ENCODE assay signal across 9 cellular contexts in genomic region chr4:123588631-123589223, GRCh38.
DNase-seq lines count a peak whose midpoint lies in the region; ATAC-seq, FAIRE-seq and TF ChIP-seq lines count a peak whose summit lies in the region.
"Had no signal": no experiment of that assay in that cellular context is flagged by ENCODE, and none has a peak within 500 bp of the region (broad histone marks: within the 10 kb centered on the region; RNA-seq: fewer than 3 reads in every experiment).

No MANE protein-coding gene starts in this region.

- H3K4me3 Mint-ChIP-seq in activated naive CD4-positive, alpha-beta T cell treated with anti-CD3 and anti-CD28 coated beads for 36 hours = no peak overlapping the region
- H3K4me3 Mint-ChIP-seq: stimulated activated naive CD8-positive, alpha-beta T cell treated with anti-CD3 and anti-CD28 coated beads, Interleukin-15, Interleukin-2, amounts not matched to agents 100 ng/mL and 50 ng/mL, for 24 hours had no signal

- H3K14ac ChIP-seq in trophoblast cell (ENCODE audit: low read length) = no peak overlapping the region

- H3K9me3 Mint-ChIP-seq in activated naive CD4-positive, alpha-beta T cell treated with anti-CD3 and anti-CD28 coated beads for 36 hours = no peaks in the 10 kb centered on the region
- H3K9me3 Mint-ChIP-seq: stimulated activated naive CD8-positive, alpha-beta T cell treated with anti-CD3 and anti-CD28 coated beads, Interleukin-15, Interleukin-2, amounts not matched to agents 100 ng/mL and 50 ng/mL, for 24 hours had no signal

- no peak overlapping the region for H3K27ac ChIP-seq in trophoblast cell (ENCODE audit: low read depth, low read length)

- DNase-seq in G401 (ENCODE audit: low spot score) (peak; percentile 23), HTR-8/SVneo (ENCODE audit: insufficient read length, low spot score) (no peak), cardiac fibroblast (ENCODE audit: low read depth in 2 of 2) (peak; percentile 36 to 60), pons (ENCODE audit: low spot score) (peak; percentile 61), trophoblast cell (no peak), NAMALWA (ENCODE audit: low spot score) (no peak)
- no peak for DNase-seq in activated naive CD4-positive, alpha-beta T cell treated with anti-CD3 and anti-CD28 coated beads for 36 hours

- no peak overlapping the region for H4K91ac ChIP-seq in trophoblast cell (ENCODE audit: low read depth, low read length)

- H3K9me3 ChIP-seq in trophoblast cell (ENCODE audit: insufficient read depth, low read depth, low read length) = no peaks in the 10 kb centered on the region

- H3K27me3 Mint-ChIP-seq in activated naive CD4-positive, alpha-beta T cell treated with anti-CD3 and anti-CD28 coated beads for 36 hours (ENCODE audit: low read depth) = no peaks in the 10 kb centered on the region
- H3K27me3 Mint-ChIP-seq: stimulated activated naive CD8-positive, alpha-beta T cell treated with anti-CD3 and anti-CD28 coated beads, Interleukin-15, Interleukin-2, amounts not matched to agents 100 ng/mL and 50 ng/mL, for 24 hours had no signal

- no peak overlapping the region for H3K18ac ChIP-seq in trophoblast cell (ENCODE audit: low read length)

- no peaks in the 10 kb centered on the region for H3K79me1 ChIP-seq in trophoblast cell (ENCODE audit: low read length)

- no peak overlapping the region for H2AK5ac ChIP-seq in trophoblast cell (ENCODE audit: low read length)

- CTCF ChIA-PET in activated naive CD4-positive, alpha-beta T cell treated with anti-CD3 and anti-CD28 coated beads for 36 hours (lab: Charles Lee) = no interaction called here

- H2BK120ac ChIP-seq in trophoblast cell (ENCODE audit: insufficient read depth, low read length, poor library complexity) = no peak overlapping the region

- H3K27me3 ChIP-seq in trophoblast cell (ENCODE audit: insufficient read depth, low read length) = no peaks in the 10 kb centered on the region

- H3K23ac ChIP-seq in trophoblast cell (ENCODE audit: low read length) = no peak overlapping the region

- in situ Hi-C loops in G401 (cut with HindIII; ENCODE audit: low sequenced_read_pairs) = no loop called here

- no peak for TF ChIP-seq CTCF in cardiac fibroblast (IDR thresholded peaks at IDR 0.05; ENCODE audit: low read depth, low read length)

- H2BK5ac ChIP-seq in trophoblast cell (ENCODE audit: low read depth, low read length, poor library complexity) = no peak overlapping the region

- H4K8ac ChIP-seq in trophoblast cell (ENCODE audit: low read depth, low read length) = no peak overlapping the region

- ATAC-seq in GM21619 (IDR thresholded peaks at IDR 0.05; ENCODE audit: unreplicated experiment) = peak; percentile 68

- no peak overlapping the region for H2BK12ac ChIP-seq in trophoblast cell (ENCODE audit: low read length)

- no peak overlapping the region for H3K4me2 ChIP-seq in trophoblast cell (ENCODE audit: low read length)

- H3K4me1 ChIP-seq in trophoblast cell (ENCODE audit: control insufficient read depth in 1 of 2, insufficient read depth in 2 of 2, low read length in 2 of 2) = peaks cover 0 to 2% of the 10 kb centered on the region in 2 experiments

- H3K79me2 ChIP-seq in trophoblast cell (ENCODE audit: control insufficient read depth, insufficient read depth, low read length, poor library complexity) = no peaks in the 10 kb centered on the region

- H3K36me3 ChIP-seq in trophoblast cell (ENCODE audit: control insufficient read depth in 1 of 2, insufficient read depth in 2 of 2, low read length in 2 of 2) = no peaks in the 10 kb centered on the region

- H3K9ac ChIP-seq in trophoblast cell (ENCODE audit: low read length) = no peak overlapping the region

- H4K12ac ChIP-seq in trophoblast cell (ENCODE audit: low read depth, low read length) = no peak overlapping the region

- H3K4me3 ChIP-seq in cardiac fibroblast (replicated peaks in 1 of 2; ENCODE audit: low read depth in 2 of 2, low read length in 2 of 2) (no peak overlapping the region), trophoblast cell (ENCODE audit: low read depth, low read length) (no peak overlapping the region)

- no peak overlapping the region for H3K4ac ChIP-seq in trophoblast cell (ENCODE audit: low read depth, low read length)

- intact Hi-C loops in activated naive CD4-positive, alpha-beta T cell treated with anti-CD3 and anti-CD28 coated beads for 36 hours (cut with micrococcal nuclease) = no loop called here

- no peak overlapping the region for H2AFZ ChIP-seq in trophoblast cell (ENCODE audit: insufficient read depth, low read length, poor library complexity)

- peak; percentile 31 for FAIRE-seq in HTR-8/SVneo (lab: Jason Lieb, UNC)

- WGBS in trophoblast cell (ENCODE audit: extremely low coverage, insufficient coverage, insufficient read length) = no CpG with 5 or more reads among the region's 8 CpGs

- no peak overlapping the region for H3K27ac Mint-ChIP-seq in activated naive CD4-positive, alpha-beta T cell treated with anti-CD3 and anti-CD28 coated beads for 36 hours
- H3K27ac Mint-ChIP-seq: stimulated activated naive CD8-positive, alpha-beta T cell treated with anti-CD3 and anti-CD28 coated beads, Interleukin-15, Interleukin-2, amounts not matched to agents 100 ng/mL and 50 ng/mL, for 24 hours had no signal

- H3K4me1 Mint-ChIP-seq in activated naive CD4-positive, alpha-beta T cell treated with anti-CD3 and anti-CD28 coated beads for 36 hours (ENCODE audit: low read depth) = no peaks in the 10 kb centered on the region

- no peaks in the 10 kb centered on the region for H3K36me3 Mint-ChIP-seq in activated naive CD4-positive, alpha-beta T cell treated with anti-CD3 and anti-CD28 coated beads for 36 hours (ENCODE audit: low read depth)

Comparison
In these comparisons a context has a peak if more than half of its experiments do, and no peak if none do; other contexts are left out.
1. DNase-seq: peak in G401 (single experiment), cardiac fibroblast (2 of 2) and pons (single experiment); none in HTR-8/SVneo (single experiment), activated naive CD4-positive, alpha-beta T cell treated with anti-CD3 and anti-CD28 coated beads for 36 hours (single experiment), trophoblast cell (0 of 2) and NAMALWA (single experiment).